8 cellular contexts compared by ENCODE assay signal in the genomic region with DNA sequence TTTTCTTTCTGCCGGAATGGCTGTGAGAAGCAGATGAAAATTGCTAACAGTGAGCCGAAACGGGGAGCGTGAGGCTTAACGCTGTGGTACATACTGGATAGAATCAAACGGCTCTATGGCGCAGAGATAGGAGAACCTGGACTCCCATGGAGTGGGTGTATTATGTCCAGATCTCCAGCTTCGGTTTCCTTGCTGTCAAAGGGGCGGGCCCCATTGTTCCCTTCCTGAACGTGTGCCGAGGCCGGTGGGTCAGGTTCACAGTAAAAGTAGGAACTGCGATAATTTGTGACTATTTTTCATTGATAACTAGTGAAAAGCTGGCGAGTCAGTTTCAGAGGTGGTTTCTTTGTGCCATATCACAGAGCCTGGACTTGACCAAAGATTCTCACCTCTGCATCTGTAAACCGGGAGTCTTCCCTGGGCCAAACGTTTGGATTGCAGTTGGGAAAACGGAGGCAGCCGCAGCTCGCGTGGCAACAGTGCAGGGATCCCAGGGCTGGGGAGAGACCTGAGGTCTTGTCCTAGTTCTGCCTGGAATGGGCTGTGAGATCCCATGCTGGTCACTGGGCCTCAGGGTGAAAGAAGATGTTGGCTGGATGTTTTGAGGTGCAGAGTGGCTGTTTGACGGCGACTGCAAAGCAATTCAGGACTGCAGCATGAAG.
DNase-seq lines count a peak whose midpoint lies in the region; ATAC-seq and TF ChIP-seq lines count a peak whose summit lies in the region.

No MANE protein-coding gene starts in this region.

- TF ChIP-seq CTCF in AG10803 (conservative IDR thresholded peaks at IDR 0.05; ENCODE audit: low read length) (no peak), KMS-11 (conservative IDR thresholded peaks at IDR 0.05; ENCODE audit: low read depth, low read length) (no peak), cardiac fibroblast (IDR thresholded peaks at IDR 0.05; ENCODE audit: low read depth, low read length) (no peak)

- no peak for ATAC-seq in HG03097 (IDR thresholded peaks at IDR 0.05; ENCODE audit: low FRiP score, unreplicated experiment)

- H2AFZ ChIP-seq in KMS-11 (ENCODE audit: low read depth), result peak overlapping the region; percentile 5; the same call in 1 of the 2 replicates

- H3K36me3 ChIP-seq in KMS-11 (ENCODE audit: insufficient read depth) (peaks cover 11% of the 10 kb centered on the region; the same call in 1 of the 2 replicates), muscle layer of colon (ENCODE audit: insufficient read depth, low read length) (peaks cover 30% of the 10 kb centered on the region)

- H3K4me1 ChIP-seq in KMS-11 (ENCODE audit: low read depth, poor library complexity, severe bottlenecking) (peaks cover 26% of the 10 kb centered on the region), muscle layer of colon (ENCODE audit: insufficient read depth, low read length) (peaks cover 17% of the 10 kb centered on the region)

- H3K79me2 ChIP-seq in KMS-11 (ENCODE audit: insufficient read depth, low read depth), result peaks cover 25% of the 10 kb centered on the region

- H3K27ac ChIP-seq in KMS-11 (peak overlapping the region; percentile 50), muscle layer of colon (ENCODE audit: low read depth, low read length) (peak overlapping the region; percentile 90)

- peak overlapping the region; percentile 95 for H3K4me2 ChIP-seq in KMS-11

- H3K9ac ChIP-seq in KMS-11 (peak overlapping the region; percentile 94), muscle layer of colon (ENCODE audit: low read length) (peak overlapping the region; percentile 96)

- DNase-seq in AG10803 (ENCODE audit: low read depth), result no peak
- no peak for DNase-seq in cardiac fibroblast (ENCODE audit: low read depth in 2 of 2)
- DNase-seq in RKO (ENCODE audit: low spot score), result no peak
- DNase-seq in 8988T, result no peak
- no peak for DNase-seq in kidney glomerular epithelial cell (lab: John Stamatoyannopoulos, UW)

- H4K20me1 ChIP-seq in KMS-11 (ENCODE audit: insufficient read depth), result no peaks in the 10 kb centered on the region

- H3K27me3 ChIP-seq in KMS-11 (ENCODE audit: insufficient read depth, low read depth) (no peaks in the 10 kb centered on the region; the same call in 1 of the 2 replicates), muscle layer of colon (ENCODE audit: control insufficient read depth in 1 of 2, insufficient read depth in 2 of 2, low read length in 2 of 2) (no peaks in the 10 kb centered on the region)

- no peaks in the 10 kb centered on the region for H3K9me3 ChIP-seq in muscle layer of colon (ENCODE audit: low read length)

- H3K4me3 ChIP-seq in AG10803 (ENCODE audit: low read length) (peak overlapping the region; percentile 100), KMS-11 (IDR thresholded peaks at IDR 0.05; ENCODE audit: insufficient read depth, low read depth, low read length) (peak overlapping the region; percentile 67), cardiac fibroblast (replicated peaks in 1 of 2; ENCODE audit: low read depth in 2 of 2, low read length in 2 of 2) (peak overlapping the region; percentile 78 to 99), muscle layer of colon (ENCODE audit: low read depth in 1 of 2, low read length in 2 of 2) (peak overlapping the region; percentile 96 to 100)
